Comparison of ENCODE assay signal across 8 cellular contexts in genomic region chr17:42773290-42774035, GRCh38. TPM values are rescaled to one million over a fixed set of nuclear protein-coding genes. Genes with fewer than 3 reads are reported as not detected.
DNase-seq lines count a peak whose midpoint lies in the region; ATAC-seq and TF ChIP-seq lines count a peak whose summit lies in the region.

Gene VPS25 (plus strand): TSS chr17:42773449. CDS start chr17:42773476, 27 bp downstream.

- TF ChIP-seq CTCF in HFFc6 (IDR thresholded peaks at IDR 0.05), result peak; percentile 43
- TF ChIP-seq CTCF in retinal pigment epithelial cell (conservative IDR thresholded peaks at IDR 0.05; ENCODE audit: low read depth, low read length), result peak; percentile 26

- ATAC-seq in HG03571 (IDR thresholded peaks at IDR 0.05; ENCODE audit: unreplicated experiment), result no peak

- peak within 1 kb of the TSS; percentile 98 for H3K4me3 Mint-ChIP-seq in HFFc6

- peaks cover 3% of the 10 kb centered on the region for H3K27me3 Mint-ChIP-seq in HFFc6 (ENCODE audit: insufficient read depth)

- no peaks in the 10 kb centered on the region for H3K9me3 Mint-ChIP-seq in HFFc6

- H3K4me1 Mint-ChIP-seq in HFFc6 (ENCODE audit: low read depth), result peaks cover 39% of the 10 kb centered on the region

- DNase-seq in DMS53 (lab: John Stamatoyannopoulos, UW) (peak; percentile 96), HFFc6 (peak; percentile 83), NCI-H2029 treated with DMSO at 0.1 percent for 48 hours (lab: John Stamatoyannopoulos, UW) (peak; percentile 3), T-helper 9 cell (peak; percentile 54), astrocyte of the hippocampus (ENCODE audit: low read depth, low spot score) (peak; percentile 90), hippocampal formation (lab: John Stamatoyannopoulos, UW) (peak; percentile 66 to 77), retinal pigment epithelial cell (ENCODE audit: low read depth) (peak; percentile 55)

- H3K36me3 Mint-ChIP-seq in HFFc6 (ENCODE audit: low read depth), result peaks cover 19% of the 10 kb centered on the region; the same call in 1 of the 2 replicates

- H3K4me3 ChIP-seq in retinal pigment epithelial cell (ENCODE audit: low read length), result peak within 1 kb of the TSS; percentile 98

- H3K27ac Mint-ChIP-seq in HFFc6, result peak within 1 kb of the TSS; percentile 94

RNA-seq across cellular contexts. Expression of gene VPS25, which starts in this region (rescaled TPM):
- total RNA-seq in HFFc6 (2021; fragmentation: NEBNext Ultra II Directional; extraction: Animal tissue kit (Norgen Biotek cat#: 25700)), result 10 to 100 TPM; 79.3 to 94.5 (median 90.5) TPM

Comparison
In these comparisons a context has a peak if more than half of its experiments do, and no peak if none do; other contexts are left out.
1. DNase-seq: peak in every context shown above with its lines; median percentile 96 in DMS53; 90 in astrocyte of the hippocampus; 83 in HFFc6; 72 in hippocampal formation; 55 in retinal pigment epithelial cell; 54 in T-helper 9 cell; 3 in NCI-H2029 treated with DMSO at 0.1 percent for 48 hours.